In the genomic region with DNA sequence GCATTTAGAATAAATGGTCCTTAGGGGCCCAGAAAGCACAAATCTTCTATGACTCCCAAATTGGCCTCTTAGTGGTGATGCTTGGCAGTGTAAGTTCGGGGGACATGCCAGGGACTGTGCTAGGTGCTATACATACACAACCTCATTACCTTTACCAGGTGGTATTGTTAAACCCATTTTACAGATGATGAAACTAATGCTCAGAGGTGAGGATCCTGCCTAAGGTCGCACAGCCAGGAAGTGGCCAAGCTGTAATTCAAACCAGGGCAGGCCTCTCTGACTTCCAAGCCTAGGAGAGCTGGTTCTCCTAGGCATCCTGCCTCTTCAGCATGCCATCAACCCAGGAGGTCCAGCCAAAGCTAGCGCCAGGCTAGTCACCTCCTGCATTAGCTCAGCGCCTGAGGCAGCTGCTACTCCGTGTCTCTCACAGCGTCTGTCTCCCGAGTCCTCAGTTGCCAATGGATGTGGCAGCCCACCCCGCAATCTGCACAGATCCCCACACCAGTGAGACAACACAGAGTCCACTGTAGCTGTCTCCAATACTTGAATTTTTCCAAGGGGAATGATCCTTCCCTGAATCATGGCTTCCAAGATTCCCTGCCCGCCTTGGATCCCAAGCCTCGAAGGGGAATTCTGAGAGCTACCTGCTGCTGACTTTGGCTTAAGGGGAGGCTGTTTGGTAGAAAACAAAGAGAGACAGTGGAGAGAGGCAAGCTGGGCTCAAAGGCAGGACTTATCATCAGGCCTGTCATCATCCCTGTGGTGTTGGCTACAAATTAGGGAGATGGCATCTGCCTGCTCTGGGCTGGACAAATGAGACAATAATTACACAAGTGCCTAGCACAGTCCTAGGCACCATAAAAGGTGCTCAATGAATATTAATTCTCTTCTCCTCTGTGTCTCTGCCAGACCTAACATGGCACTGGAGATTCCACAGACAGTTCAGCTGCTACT, we compare ENCODE assay signal across 24 cellular contexts. TPM values are rescaled to one million over a fixed set of nuclear protein-coding genes. Genes with fewer than 3 reads are reported as not detected.
"Had no signal": no experiment of that assay in that cellular context is flagged by ENCODE, and none has a peak within 500 bp of the region (broad histone marks: within the 10 kb centered on the region; RNA-seq: fewer than 3 reads in every experiment).

No MANE protein-coding gene starts in this region.

- H3K9me3 ChIP-seq: transverse colon, uterus had no signal

- H3K9me3 Mint-ChIP-seq: activated CD4-positive, alpha-beta T cell treated with anti-CD3 and anti-CD28 coated beads, Interleukin-2, amount 10 ng/mL, durations not matched to agents 24 days and 14 days; activated CD8-positive, alpha-beta T cell treated with anti-CD3 and anti-CD28 coated beads for 36 hours; activated naive CD8-positive, alpha-beta T cell treated with anti-CD3 and anti-CD28 coated beads, Interleukin-2, amount 10 ng/mL, durations not matched to agents 7 days and 5 days; activated T-helper 17 cell treated with anti-CD3 and anti-CD28 coated beads, Interleukin-2, amount 50 U/mL, for 72 hours; natural killer cell; stimulated activated naive CD8-positive, alpha-beta T cell treated with anti-CD3 and anti-CD28 coated beads, Interleukin-15, Interleukin-2, amounts not matched to agents 100 ng/mL and 50 ng/mL, for 24 hours had no signal

- H3K27me3 Mint-ChIP-seq: activated CD4-positive, alpha-beta T cell treated with anti-CD3 and anti-CD28 coated beads, Interleukin-2, amount 10 ng/mL, durations not matched to agents 24 days and 14 days; activated CD8-positive, alpha-beta T cell treated with anti-CD3 and anti-CD28 coated beads for 36 hours; activated naive CD8-positive, alpha-beta T cell treated with anti-CD3 and anti-CD28 coated beads, Interleukin-2, amount 10 ng/mL, durations not matched to agents 7 days and 5 days; activated T-helper 17 cell treated with anti-CD3 and anti-CD28 coated beads, Interleukin-2, amount 50 U/mL, for 72 hours; stimulated activated naive CD8-positive, alpha-beta T cell treated with anti-CD3 and anti-CD28 coated beads, Interleukin-15, Interleukin-2, amounts not matched to agents 100 ng/mL and 50 ng/mL, for 24 hours had no signal

- H3K4me1 ChIP-seq: transverse colon, uterus had no signal

- DNase-seq: activated CD4-positive, alpha-beta T cell treated with anti-CD3 and anti-CD28 coated beads, Interleukin-2, amount 10 ng/mL, durations not matched to agents 24 days and 14 days; activated CD4-positive, CD25-positive, alpha-beta regulatory T cell; activated CD8-positive, alpha-beta T cell treated with anti-CD3 and anti-CD28 coated beads for 36 hours; activated naive CD4-positive, alpha-beta T cell treated with Interleukin-2 at 50 U/mL for 16 hours; activated naive CD8-positive, alpha-beta T cell treated with anti-CD3 and anti-CD28 coated beads, Interleukin-2, amount 10 ng/mL, durations not matched to agents 7 days and 5 days; activated T-cell treated with anti-CD3 and anti-CD28 coated beads, Interleukin-2, amount 50 U/mL, for 1 hour; amygdala; caudate nucleus; foreskin fibroblast; kidney glomerular epithelial cell; mesenchymal stem cell; natural killer cell; occipital lobe; stimulated activated CD4-positive, alpha-beta T cell treated with anti-CD3 and anti-CD28 coated beads, Interleukin-15, amount 100 ng/mL, for 24 hours; stimulated activated CD4-positive, alpha-beta T cell treated with anti-CD3 and anti-CD28 coated beads, Interleukin-2, amount 100 ng/mL, for 48 hours; T-helper 1 cell; T-helper 9 cell; transverse colon; uterus had no signal

- H3K4me3 Mint-ChIP-seq: activated CD4-positive, alpha-beta T cell treated with anti-CD3 and anti-CD28 coated beads, Interleukin-2, amount 10 ng/mL, durations not matched to agents 24 days and 14 days; activated CD8-positive, alpha-beta T cell treated with anti-CD3 and anti-CD28 coated beads for 36 hours; activated naive CD8-positive, alpha-beta T cell treated with anti-CD3 and anti-CD28 coated beads, Interleukin-2, amount 10 ng/mL, durations not matched to agents 7 days and 5 days; activated T-helper 17 cell treated with anti-CD3 and anti-CD28 coated beads, Interleukin-2, amount 50 U/mL, for 72 hours; natural killer cell; stimulated activated naive CD8-positive, alpha-beta T cell treated with anti-CD3 and anti-CD28 coated beads, Interleukin-15, Interleukin-2, amounts not matched to agents 100 ng/mL and 50 ng/mL, for 24 hours had no signal

- H3K27ac ChIP-seq: dorsolateral prefrontal cortex, skin epidermis, transverse colon, uterus had no signal

- ATAC-seq: activated CD8-positive, alpha-beta T cell treated with anti-CD3 and anti-CD28 coated beads for 36 hours; activated T-helper 17 cell treated with anti-CD3 and anti-CD28 coated beads, Interleukin-2, amount 50 U/mL, for 72 hours; natural killer cell had no signal

- H3K4me3 ChIP-seq: dorsolateral prefrontal cortex, skin epidermis, transverse colon, uterus had no signal

- H3K36me3 ChIP-seq: transverse colon, uterus had no signal

- H3K36me3 Mint-ChIP-seq: activated naive CD8-positive, alpha-beta T cell treated with anti-CD3 and anti-CD28 coated beads, Interleukin-2, amount 10 ng/mL, durations not matched to agents 7 days and 5 days; natural killer cell had no signal

- H3K27me3 ChIP-seq: dorsolateral prefrontal cortex, transverse colon, uterus had no signal

- H3K27ac Mint-ChIP-seq: activated CD4-positive, alpha-beta T cell treated with anti-CD3 and anti-CD28 coated beads, Interleukin-2, amount 10 ng/mL, durations not matched to agents 24 days and 14 days; activated CD8-positive, alpha-beta T cell treated with anti-CD3 and anti-CD28 coated beads for 36 hours; activated naive CD8-positive, alpha-beta T cell treated with anti-CD3 and anti-CD28 coated beads, Interleukin-2, amount 10 ng/mL, durations not matched to agents 7 days and 5 days; activated T-helper 17 cell treated with anti-CD3 and anti-CD28 coated beads, Interleukin-2, amount 50 U/mL, for 72 hours; natural killer cell; stimulated activated naive CD8-positive, alpha-beta T cell treated with anti-CD3 and anti-CD28 coated beads, Interleukin-15, Interleukin-2, amounts not matched to agents 100 ng/mL and 50 ng/mL, for 24 hours had no signal

- H3K4me1 Mint-ChIP-seq: activated CD4-positive, alpha-beta T cell treated with anti-CD3 and anti-CD28 coated beads, Interleukin-2, amount 10 ng/mL, durations not matched to agents 24 days and 14 days had no signal

RNA-seq across cellular contexts. Expression of gene CRB2, which starts 52.6 kb away (rescaled TPM):
- total RNA-seq: activated CD4-positive, alpha-beta T cell treated with anti-CD3 and anti-CD28 coated beads, Interleukin-2, amount 10 ng/mL, durations not matched to agents 24 days and 14 days; activated naive CD8-positive, alpha-beta T cell treated with anti-CD3 and anti-CD28 coated beads, Interleukin-2, amount 10 ng/mL, durations not matched to agents 7 days and 5 days; lower leg skin; natural killer cell had no signal
